In genomic region chr22:49770454-49771265, GRCh38 we compare ENCODE assay signal across 18 cellular contexts. TPM values are rescaled to one million over a fixed set of nuclear protein-coding genes. Genes with fewer than 3 reads are reported as not detected.
DNase-seq lines count a peak whose midpoint lies in the region; ATAC-seq and TF ChIP-seq lines count a peak whose summit lies in the region.
"Had no signal": no experiment of that assay in that cellular context is flagged by ENCODE, and none has a peak within 500 bp of the region (broad histone marks: within the 10 kb centered on the region; RNA-seq: fewer than 3 reads in every experiment).

No MANE protein-coding gene starts in this region.

- H3K4me3 Mint-ChIP-seq in activated naive CD4-positive, alpha-beta T cell treated with anti-CD3 and anti-CD28 coated beads for 36 hours = no peak overlapping the region
- H3K4me3 Mint-ChIP-seq in effector memory CD8-positive, alpha-beta T cell = no peak overlapping the region
- H3K4me3 Mint-ChIP-seq: mesothelial cell of epicardium had no signal

- no peak overlapping the region for H3K4me3 ChIP-seq in sigmoid colon
- H3K4me3 ChIP-seq: dorsolateral prefrontal cortex, esophagus muscularis mucosa, thoracic aorta had no signal

- peaks cover 0 to 16% (median 12%) of the 10 kb centered on the region in 4 donors for H3K4me1 ChIP-seq in sigmoid colon

- TF ChIP-seq EP300 in sigmoid colon (IDR thresholded peaks at IDR 0.05) = no peak

- ATAC-seq in effector memory CD8-positive, alpha-beta T cell (replicated peaks) = peak; percentile 26
- ATAC-seq in HG02973 (IDR thresholded peaks at IDR 0.05; ENCODE audit: unreplicated experiment) = no peak
- no peak for ATAC-seq in HG03342 (IDR thresholded peaks at IDR 0.05; ENCODE audit: unreplicated experiment)
- ATAC-seq in activated CD4-positive, CD25-positive, alpha-beta regulatory T cell treated with anti-CD3 and anti-CD28 coated beads, Interleukin-2, amount 50 U/mL, for 24 hours = no peak

- no peaks in the 10 kb centered on the region for H3K27me3 ChIP-seq in sigmoid colon
- H3K27me3 ChIP-seq: brain microvascular endothelial cell, dorsolateral prefrontal cortex, esophagus muscularis mucosa had no signal

- no peak for TF ChIP-seq CTCF in sigmoid colon (IDR thresholded peaks at IDR 0.05)

- peaks cover 6% of the 10 kb centered on the region for H3K4me1 Mint-ChIP-seq in activated naive CD4-positive, alpha-beta T cell treated with anti-CD3 and anti-CD28 coated beads for 36 hours (ENCODE audit: low read depth)
- no peaks in the 10 kb centered on the region for H3K4me1 Mint-ChIP-seq in effector memory CD8-positive, alpha-beta T cell (ENCODE audit: low read depth in 2 of 2)

- H3K36me3 ChIP-seq in sigmoid colon = peaks cover 28 to 39% (median 30%) of the 10 kb centered on the region in 4 donors

- CTCF ChIA-PET in activated naive CD4-positive, alpha-beta T cell treated with anti-CD3 and anti-CD28 coated beads for 36 hours (lab: Charles Lee) = interaction anchor here (1.0 kb wide), 1 partner anchor 260 kb away, joined by 5 read pairs; no protein-coding TSS in a partner anchor

- no peak overlapping the region for H3K27ac Mint-ChIP-seq in activated naive CD4-positive, alpha-beta T cell treated with anti-CD3 and anti-CD28 coated beads for 36 hours
- H3K27ac Mint-ChIP-seq in effector memory CD8-positive, alpha-beta T cell = no peak overlapping the region
- H3K27ac Mint-ChIP-seq: mesothelial cell of epicardium had no signal

- peaks cover 10% of the 10 kb centered on the region for H3K9me3 Mint-ChIP-seq in activated naive CD4-positive, alpha-beta T cell treated with anti-CD3 and anti-CD28 coated beads for 36 hours
- peaks cover 0 to 7% of the 10 kb centered on the region in 2 donors for H3K9me3 Mint-ChIP-seq in effector memory CD8-positive, alpha-beta T cell

- H3K36me3 Mint-ChIP-seq in activated naive CD4-positive, alpha-beta T cell treated with anti-CD3 and anti-CD28 coated beads for 36 hours (ENCODE audit: low read depth) = peaks cover 10% of the 10 kb centered on the region
- H3K36me3 Mint-ChIP-seq in effector memory CD8-positive, alpha-beta T cell (ENCODE audit: insufficient read depth) = peaks cover 68% of the 10 kb centered on the region

- H3K27ac ChIP-seq in sigmoid colon = no peak overlapping the region
- H3K27ac ChIP-seq: brain microvascular endothelial cell, esophagus muscularis mucosa, thoracic aorta had no signal

- peaks cover 0 to 9% (median 7%) of the 10 kb centered on the region in 4 donors for H3K9me3 ChIP-seq in sigmoid colon

- TF ChIP-seq POLR2A in sigmoid colon (IDR thresholded peaks at IDR 0.05) = no peak

- 72 to 78% methylated on average over 32 of the region's 32 CpGs for WGBS in sigmoid colon, 2 donors

- H3K27me3 Mint-ChIP-seq in activated naive CD4-positive, alpha-beta T cell treated with anti-CD3 and anti-CD28 coated beads for 36 hours (ENCODE audit: low read depth) = no peaks in the 10 kb centered on the region
- H3K27me3 Mint-ChIP-seq in effector memory CD8-positive, alpha-beta T cell = no peaks in the 10 kb centered on the region

- DNase-seq in activated naive CD4-positive, alpha-beta T cell treated with anti-CD3 and anti-CD28 coated beads for 36 hours = peak; percentile 33
- DNase-seq in activated naive CD4-positive, alpha-beta T cell (lab: John Stamatoyannopoulos, UW) = no peak
- peak; percentile 3 for DNase-seq in M059J (ENCODE audit: low read depth)
- DNase-seq in effector memory CD8-positive, alpha-beta T cell = no peak
- DNase-seq in sigmoid colon = peak; percentile 61
- DNase-seq: activated gamma-delta T cell treated with Interleukin-2 at 50 U/mL for 16 hours; brain microvascular endothelial cell; NCI-H1930; NCI-H524; stimulated activated CD4-positive, alpha-beta T cell treated with anti-CD3 and anti-CD28 coated beads, Interleukin-4, amount 100 ng/mL, for 1 hour; stimulated activated CD8-positive, alpha-beta memory T cell treated with anti-CD3 and anti-CD28 coated beads, Interleukin-4, amount 100 ng/mL, for 48 hours had no signal

- intact Hi-C loops in activated naive CD4-positive, alpha-beta T cell treated with anti-CD3 and anti-CD28 coated beads for 36 hours (cut with micrococcal nuclease) = no loop called here
- intact Hi-C loops in sigmoid colon (cut with DNase I) = no loop called here

RNA-seq across cellular contexts. Expression of gene BRD1, which starts 57.0 kb away (rescaled TPM):
- 10 to 100 TPM; 26.0 to 27.0 TPM for total RNA-seq in activated naive CD4-positive, alpha-beta T cell treated with anti-CD3 and anti-CD28 coated beads for 36 hours
- 5.0 and 10.2 TPM in 2 replicates for total RNA-seq in M059J (2014; rRNA removed; shearing (Covaris generic))
- total RNA-seq in sigmoid colon = 10 to 100 TPM; 31.1 to 52.6 (median 35.9) TPM
- 10 to 100 TPM; 12.6 to 21.5 (median 14.3) TPM for polyA plus RNA-seq in sigmoid colon

Comparison
In these comparisons a context has a peak if more than half of its experiments do, and no peak if none do; other contexts are left out.
1. DNase-seq: peak in activated naive CD4-positive, alpha-beta T cell treated with anti-CD3 and anti-CD28 coated beads for 36 hours (single experiment), M059J (single experiment) and sigmoid colon (single experiment); none in activated naive CD4-positive, alpha-beta T cell (0 of 4) and effector memory CD8-positive, alpha-beta T cell (0 of 3).